ENCODE assay signal across 12 cellular contexts in genomic region chr19:51808333-51808986, GRCh38. TPM values are rescaled to one million over a fixed set of nuclear protein-coding genes. Genes with fewer than 3 reads are reported as not detected.
DNase-seq lines count a peak whose midpoint lies in the region; ATAC-seq and TF ChIP-seq lines count a peak whose summit lies in the region.
"Had no signal": no experiment of that assay in that cellular context is flagged by ENCODE, and none has a peak within 500 bp of the region (broad histone marks: within the 10 kb centered on the region; RNA-seq: fewer than 3 reads in every experiment).

No MANE protein-coding gene starts in this region.

- H3K27me3 ChIP-seq in osteoblast (ENCODE audit: insufficient read depth, low read length), result no peaks in the 10 kb centered on the region
- H3K27me3 ChIP-seq: MG63 had no signal

- H3K4me3 ChIP-seq in cardiac fibroblast (replicated peaks in 1 of 2; ENCODE audit: low read depth in 2 of 2, low read length in 2 of 2) (no peak overlapping the region), osteoblast (ENCODE audit: insufficient read depth, low read length) (no peak overlapping the region)
- H3K4me3 ChIP-seq: MG63 had no signal

- no peak overlapping the region for H3K4me2 ChIP-seq in osteoblast (ENCODE audit: insufficient read depth, low read length)

- peak; percentile 26 for TF ChIP-seq CTCF in cardiac fibroblast (IDR thresholded peaks at IDR 0.05; ENCODE audit: low read depth, low read length)
- TF ChIP-seq CTCF in osteoblast (IDR thresholded peaks at IDR 0.05; ENCODE audit: extremely low read depth, low read depth, low read length), result peak; percentile 42

- H4K20me1 ChIP-seq in osteoblast (ENCODE audit: insufficient read depth, low read length), result no peaks in the 10 kb centered on the region

- H2AFZ ChIP-seq in osteoblast (ENCODE audit: low read length), result peak overlapping the region; percentile 36

- ATAC-seq in HG03108 (IDR thresholded peaks at IDR 0.05; ENCODE audit: unreplicated experiment), result no peak
- ATAC-seq: T-cell had no signal

- no peaks in the 10 kb centered on the region for H3K36me3 ChIP-seq in osteoblast (ENCODE audit: insufficient read depth, low read length)
- H3K36me3 ChIP-seq: MG63 had no signal

- no peaks in the 10 kb centered on the region for H3K9me3 ChIP-seq in osteoblast (ENCODE audit: low read depth, low read length)
- H3K9me3 ChIP-seq: MG63 had no signal

- peaks cover 7% of the 10 kb centered on the region for H3K4me1 ChIP-seq in osteoblast (ENCODE audit: insufficient read depth, low read length)

- DNase-seq in NCI-H524 (lab: John Stamatoyannopoulos, UW) (peak; percentile 2 to 6), NCI-H524 treated with DMSO at 0.1 percent for 48 hours (lab: John Stamatoyannopoulos, UW) (no peak), LHCN-M2 (ENCODE audit: low read depth) (peak; percentile 70), cardiac fibroblast (ENCODE audit: low read depth in 2 of 2) (peak; percentile 79 to 90), osteoblast (ENCODE audit: insufficient read length, low spot score, missing footprints) (no peak), cerebellum (ENCODE audit: low spot score) (no peak), ureter (ENCODE audit: low spot score) (no peak)
- DNase-seq: kidney; MG63; stimulated activated CD4-positive, alpha-beta T cell treated with anti-CD3 and anti-CD28 coated beads, Interleukin-12 subunit alpha, Interleukin-12 subunit beta, amount 100 ng/mL, for 4 hours; T-cell had no signal

- no peak overlapping the region for H3K27ac ChIP-seq in osteoblast (ENCODE audit: low read depth, low read length)

- H3K79me2 ChIP-seq in osteoblast (ENCODE audit: insufficient read depth, low read length), result no peaks in the 10 kb centered on the region

RNA-seq across cellular contexts. Expression of gene FPR3, which starts 13.5 kb away (rescaled TPM):
- not detected in 2 replicates for total RNA-seq in LHCN-M2 (2014; rRNA removed)
- polyA plus RNA-seq in LHCN-M2 (2012), result not detected
- 0.59 and 1.1 TPM in 2 replicates for total RNA-seq in osteoblast
- 0.09 TPM for total RNA-seq in cerebellum
- total RNA-seq in ureter, result 3.4 TPM

RNA-seq across cellular contexts. Expression of gene FPR2, which starts 47.5 kb away (rescaled TPM):
- total RNA-seq in LHCN-M2 (2014; rRNA removed), result 0.40 and 1.8 TPM in 2 replicates
- not detected for polyA plus RNA-seq in LHCN-M2 (2012)
- total RNA-seq in osteoblast, result 0.29 and 0.36 TPM in 2 replicates
- total RNA-seq in cerebellum, result 0.27 TPM
- 0.89 TPM for total RNA-seq in ureter
- total RNA-seq: T-cell had no signal

RNA-seq across cellular contexts. Expression of gene FPR1, which starts 56.8 kb away (rescaled TPM):
- total RNA-seq in LHCN-M2 (2014; rRNA removed), result 9.7 and 10.9 TPM in 2 replicates
- polyA plus RNA-seq in LHCN-M2 (2012), result 4.5 TPM
- 4.4 and 5.1 TPM in 2 replicates for total RNA-seq in osteoblast
- 3.2 TPM for total RNA-seq in cerebellum
- 4.3 TPM for total RNA-seq in ureter

Comparison
In these comparisons a context has a peak if more than half of its experiments do, and no peak if none do; other contexts are left out.
1. DNase-seq: peak in NCI-H524 (2 of 2), LHCN-M2 (single experiment) and cardiac fibroblast (2 of 2); none in NCI-H524 treated with DMSO at 0.1 percent for 48 hours (single experiment), osteoblast (single experiment), cerebellum (single experiment) and ureter (single experiment).